1 cellular context compared by ENCODE assay signal in the genomic region with DNA sequence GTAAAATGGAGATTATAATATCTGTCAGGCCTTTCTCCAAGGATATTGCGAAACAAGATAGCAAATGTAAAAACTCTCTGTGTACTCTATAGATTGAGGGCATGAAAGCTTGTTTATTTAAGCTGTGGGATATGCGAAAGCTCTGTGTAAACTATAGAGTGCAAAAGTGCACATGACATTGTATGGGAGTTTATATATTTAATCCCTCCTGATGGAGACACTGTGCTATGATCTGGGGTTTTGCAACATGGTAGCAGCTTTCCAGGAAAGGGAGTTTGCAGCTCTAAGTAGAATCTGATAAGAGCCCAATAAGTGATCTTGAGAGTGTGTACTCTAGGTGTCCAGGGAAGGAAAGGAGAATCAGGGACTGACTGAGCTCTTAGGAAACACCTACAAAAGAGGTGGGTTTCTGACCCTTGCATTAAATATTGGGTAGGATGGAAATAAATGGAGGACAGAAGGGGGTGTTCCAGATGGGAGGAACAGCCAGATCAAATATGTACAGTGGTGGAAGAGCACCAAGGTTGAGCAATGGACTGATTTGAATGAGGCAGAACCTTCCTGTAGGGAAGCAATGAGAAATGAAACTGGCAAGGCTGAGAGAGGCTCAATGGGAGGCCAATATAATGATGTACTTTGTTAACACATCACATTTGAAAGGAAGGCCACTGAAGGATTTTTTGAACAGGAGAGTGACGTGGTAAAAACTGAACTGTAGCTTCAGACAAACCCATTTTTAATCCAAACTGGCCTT.
A peak's percentile ranks its signal among the peaks of the same experiment; 100 is the strongest.
TF ChIP-seq lines count a peak whose summit lies in the region.

No MANE protein-coding gene starts in this region.

TF ChIP-seq in HepG2, 621 proteins besides CTCF, POLR2A, EP300 and RAD21 (continued from another document and continues in another):
- TF ChIP-seq, protein P1, sequence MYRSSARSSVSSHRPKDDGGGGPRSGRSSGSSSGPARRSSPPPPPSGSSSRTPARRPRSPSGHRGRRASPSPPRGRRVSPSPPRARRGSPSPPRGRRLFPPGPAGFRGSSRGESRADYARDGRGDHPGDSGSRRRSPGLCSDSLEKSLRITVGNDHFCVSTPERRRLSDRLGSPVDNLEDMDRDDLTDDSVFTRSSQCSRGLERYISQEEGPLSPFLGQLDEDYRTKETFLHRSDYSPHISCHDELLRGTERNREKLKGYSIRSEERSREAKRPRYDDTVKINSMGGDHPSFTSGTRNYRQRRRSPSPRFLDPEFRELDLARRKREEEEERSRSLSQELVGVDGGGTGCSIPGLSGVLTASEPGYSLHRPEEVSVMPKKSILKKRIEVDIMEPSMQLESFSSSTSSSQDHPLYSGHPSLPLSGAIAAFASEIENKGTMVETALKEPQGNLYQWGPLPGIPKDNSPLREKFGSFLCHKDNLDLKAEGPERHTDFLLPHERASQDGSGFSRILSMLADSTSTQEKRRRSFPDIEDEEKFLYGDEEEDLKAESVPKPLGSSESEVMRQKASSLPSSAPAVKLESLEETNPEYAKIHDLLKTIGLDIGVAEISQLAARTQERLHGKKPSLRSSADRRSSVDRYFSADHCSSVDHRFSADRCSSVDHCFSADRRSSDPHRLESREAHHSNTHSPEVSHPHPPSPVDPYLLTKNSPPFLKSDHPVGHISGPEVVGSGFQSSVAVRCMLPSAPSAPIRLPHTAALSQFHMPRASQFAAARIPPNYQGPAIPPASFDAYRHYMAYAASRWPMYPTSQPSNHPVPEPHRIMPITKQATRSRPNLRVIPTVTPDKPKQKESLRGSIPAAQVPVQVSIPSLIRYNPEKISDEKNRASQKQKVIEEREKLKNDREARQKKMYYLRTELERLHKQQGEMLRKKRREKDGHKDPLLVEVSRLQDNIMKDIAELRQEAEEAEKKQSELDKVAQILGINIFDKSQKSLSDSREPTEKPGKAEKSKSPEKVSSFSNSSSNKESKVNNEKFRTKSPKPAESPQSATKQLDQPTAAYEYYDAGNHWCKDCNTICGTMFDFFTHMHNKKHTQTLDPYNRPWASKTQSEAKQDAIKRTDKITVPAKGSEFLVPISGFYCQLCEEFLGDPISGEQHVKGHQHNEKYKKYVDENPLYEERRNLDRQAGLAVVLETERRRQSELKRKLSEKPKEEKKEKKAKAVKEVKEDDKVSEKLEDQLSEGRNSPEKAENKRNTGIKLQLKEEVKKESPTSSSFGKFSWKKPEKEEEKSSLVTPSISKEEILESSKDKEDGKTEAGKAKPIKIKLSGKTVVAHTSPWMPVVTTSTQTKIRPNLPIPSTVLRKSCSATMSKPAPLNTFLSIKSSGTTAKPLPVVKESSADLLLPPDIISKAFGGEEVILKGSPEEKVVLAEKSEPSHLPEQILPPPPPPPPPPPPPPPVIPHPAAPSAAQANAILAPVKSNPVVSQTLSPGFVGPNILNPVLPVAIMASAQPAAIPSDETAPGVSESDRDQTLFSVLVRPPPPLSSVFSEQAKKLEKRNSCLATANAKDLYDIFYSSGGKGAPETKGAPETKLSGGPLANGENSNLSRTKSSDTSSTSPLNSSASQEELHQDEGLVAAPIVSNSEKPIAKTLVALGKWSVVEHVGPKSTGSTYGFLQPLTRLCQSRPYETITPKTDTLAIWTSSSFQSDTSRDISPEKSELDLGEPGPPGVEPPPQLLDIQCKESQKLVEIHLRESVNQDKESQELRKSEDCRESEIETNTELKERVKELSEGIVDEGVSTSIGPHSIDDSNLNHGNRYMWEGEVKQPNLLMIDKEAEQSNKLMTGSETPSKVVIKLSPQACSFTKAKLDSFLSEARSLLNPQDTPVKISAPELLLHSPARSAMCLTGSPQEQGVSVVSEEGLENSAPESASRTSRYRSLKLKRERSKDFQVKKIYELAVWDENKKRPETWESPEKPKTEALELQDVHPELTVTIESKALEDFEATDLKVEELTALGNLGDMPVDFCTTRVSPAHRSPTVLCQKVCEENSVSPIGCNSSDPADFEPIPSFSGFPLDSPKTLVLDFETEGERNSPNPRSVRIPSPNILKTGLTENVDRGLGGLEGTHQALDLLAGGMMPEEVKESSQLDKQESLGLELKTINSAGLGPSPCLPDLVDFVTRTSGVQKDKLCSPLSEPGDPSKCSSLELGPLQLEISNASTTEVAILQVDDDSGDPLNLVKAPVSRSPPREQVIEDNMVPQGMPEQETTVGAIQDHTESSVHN (CRISPR knock-in tag; IDR thresholded peaks at IDR 0.05) = no peak
- peak; percentile 38; the same call in 1 of the 2 replicates for TF ChIP-seq KAT8 (CRISPR knock-in tag; IDR thresholded peaks at IDR 0.05)
- TF ChIP-seq, protein P2, sequence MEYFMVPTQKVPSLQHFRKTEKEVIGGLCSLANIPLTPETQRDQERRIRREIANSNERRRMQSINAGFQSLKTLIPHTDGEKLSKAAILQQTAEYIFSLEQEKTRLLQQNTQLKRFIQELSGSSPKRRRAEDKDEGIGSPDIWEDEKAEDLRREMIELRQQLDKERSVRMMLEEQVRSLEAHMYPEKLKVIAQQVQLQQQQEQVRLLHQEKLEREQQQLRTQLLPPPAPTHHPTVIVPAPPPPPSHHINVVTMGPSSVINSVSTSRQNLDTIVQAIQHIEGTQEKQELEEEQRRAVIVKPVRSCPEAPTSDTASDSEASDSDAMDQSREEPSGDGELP (IDR thresholded peaks at IDR 0.05; ENCODE audit: borderline replicate concordance, low read depth) = 0 out of 2 replicates have a peak, but pooled peaks have one; percentile 17
- TF ChIP-seq, protein P3, sequence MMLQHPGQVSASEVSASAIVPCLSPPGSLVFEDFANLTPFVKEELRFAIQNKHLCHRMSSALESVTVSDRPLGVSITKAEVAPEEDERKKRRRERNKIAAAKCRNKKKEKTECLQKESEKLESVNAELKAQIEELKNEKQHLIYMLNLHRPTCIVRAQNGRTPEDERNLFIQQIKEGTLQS (CRISPR knock-in tag; IDR thresholded peaks at IDR 0.05) = peak; percentile 19; the same call in 1 of the 2 replicates
- TF ChIP-seq, protein P4, sequence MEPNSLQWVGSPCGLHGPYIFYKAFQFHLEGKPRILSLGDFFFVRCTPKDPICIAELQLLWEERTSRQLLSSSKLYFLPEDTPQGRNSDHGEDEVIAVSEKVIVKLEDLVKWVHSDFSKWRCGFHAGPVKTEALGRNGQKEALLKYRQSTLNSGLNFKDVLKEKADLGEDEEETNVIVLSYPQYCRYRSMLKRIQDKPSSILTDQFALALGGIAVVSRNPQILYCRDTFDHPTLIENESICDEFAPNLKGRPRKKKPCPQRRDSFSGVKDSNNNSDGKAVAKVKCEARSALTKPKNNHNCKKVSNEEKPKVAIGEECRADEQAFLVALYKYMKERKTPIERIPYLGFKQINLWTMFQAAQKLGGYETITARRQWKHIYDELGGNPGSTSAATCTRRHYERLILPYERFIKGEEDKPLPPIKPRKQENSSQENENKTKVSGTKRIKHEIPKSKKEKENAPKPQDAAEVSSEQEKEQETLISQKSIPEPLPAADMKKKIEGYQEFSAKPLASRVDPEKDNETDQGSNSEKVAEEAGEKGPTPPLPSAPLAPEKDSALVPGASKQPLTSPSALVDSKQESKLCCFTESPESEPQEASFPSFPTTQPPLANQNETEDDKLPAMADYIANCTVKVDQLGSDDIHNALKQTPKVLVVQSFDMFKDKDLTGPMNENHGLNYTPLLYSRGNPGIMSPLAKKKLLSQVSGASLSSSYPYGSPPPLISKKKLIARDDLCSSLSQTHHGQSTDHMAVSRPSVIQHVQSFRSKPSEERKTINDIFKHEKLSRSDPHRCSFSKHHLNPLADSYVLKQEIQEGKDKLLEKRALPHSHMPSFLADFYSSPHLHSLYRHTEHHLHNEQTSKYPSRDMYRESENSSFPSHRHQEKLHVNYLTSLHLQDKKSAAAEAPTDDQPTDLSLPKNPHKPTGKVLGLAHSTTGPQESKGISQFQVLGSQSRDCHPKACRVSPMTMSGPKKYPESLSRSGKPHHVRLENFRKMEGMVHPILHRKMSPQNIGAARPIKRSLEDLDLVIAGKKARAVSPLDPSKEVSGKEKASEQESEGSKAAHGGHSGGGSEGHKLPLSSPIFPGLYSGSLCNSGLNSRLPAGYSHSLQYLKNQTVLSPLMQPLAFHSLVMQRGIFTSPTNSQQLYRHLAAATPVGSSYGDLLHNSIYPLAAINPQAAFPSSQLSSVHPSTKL (CRISPR knock-in tag; IDR thresholded peaks at IDR 0.05) = peak; percentile 94
- TF ChIP-seq CEBPB (IDR thresholded peaks at IDR 0.05; ENCODE audit: borderline replicate concordance, low read depth, low read length) = peak; percentile 90
- peak; percentile 100 for TF ChIP-seq BCL6 (CRISPR knock-in tag; IDR thresholded peaks at IDR 0.05)
- peak; percentile 22; the same call in 1 of the 2 replicates for TF ChIP-seq NR2C2 (CRISPR knock-in tag; IDR thresholded peaks at IDR 0.05; ENCODE audit: borderline replicate concordance)
- no peak for TF ChIP-seq RFX5 (IDR thresholded peaks at IDR 0.05; ENCODE audit: low read depth, low read length)
- TF ChIP-seq CREB1 (IDR thresholded peaks at IDR 0.05) = peak; percentile 33; the same call in 1 of the 2 replicates
- TF ChIP-seq CREB1 (CRISPR knock-in tag; IDR thresholded peaks at IDR 0.05) = peak; percentile 42
- peak; percentile 18; the same call in 1 of the 2 replicates for TF ChIP-seq ETV5 (CRISPR knock-in tag; IDR thresholded peaks at IDR 0.05; ENCODE audit: borderline replicate concordance)
- TF ChIP-seq ZNF746 (CRISPR knock-in tag; IDR thresholded peaks at IDR 0.05) = no peak; the same call in 1 of the 2 replicates
- TF ChIP-seq, protein P5, sequence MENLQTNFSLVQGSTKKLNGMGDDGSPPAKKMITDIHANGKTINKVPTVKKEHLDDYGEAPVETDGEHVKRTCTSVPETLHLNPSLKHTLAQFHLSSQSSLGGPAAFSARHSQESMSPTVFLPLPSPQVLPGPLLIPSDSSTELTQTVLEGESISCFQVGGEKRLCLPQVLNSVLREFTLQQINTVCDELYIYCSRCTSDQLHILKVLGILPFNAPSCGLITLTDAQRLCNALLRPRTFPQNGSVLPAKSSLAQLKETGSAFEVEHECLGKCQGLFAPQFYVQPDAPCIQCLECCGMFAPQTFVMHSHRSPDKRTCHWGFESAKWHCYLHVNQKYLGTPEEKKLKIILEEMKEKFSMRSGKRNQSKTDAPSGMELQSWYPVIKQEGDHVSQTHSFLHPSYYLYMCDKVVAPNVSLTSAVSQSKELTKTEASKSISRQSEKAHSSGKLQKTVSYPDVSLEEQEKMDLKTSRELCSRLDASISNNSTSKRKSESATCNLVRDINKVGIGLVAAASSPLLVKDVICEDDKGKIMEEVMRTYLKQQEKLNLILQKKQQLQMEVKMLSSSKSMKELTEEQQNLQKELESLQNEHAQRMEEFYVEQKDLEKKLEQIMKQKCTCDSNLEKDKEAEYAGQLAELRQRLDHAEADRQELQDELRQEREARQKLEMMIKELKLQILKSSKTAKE (CRISPR knock-in tag; IDR thresholded peaks at IDR 0.05; ENCODE audit: borderline replicate concordance) = peak; percentile 58; the same call in 1 of the 2 replicates
- TF ChIP-seq ZNF205 (CRISPR knock-in tag; IDR thresholded peaks at IDR 0.05) = peak; percentile 73
- TF ChIP-seq ZSCAN22 (CRISPR knock-in tag; IDR thresholded peaks at IDR 0.05) = 0 out of 2 replicates have a peak, but pooled peaks have one; percentile 38
- TF ChIP-seq, protein P6, sequence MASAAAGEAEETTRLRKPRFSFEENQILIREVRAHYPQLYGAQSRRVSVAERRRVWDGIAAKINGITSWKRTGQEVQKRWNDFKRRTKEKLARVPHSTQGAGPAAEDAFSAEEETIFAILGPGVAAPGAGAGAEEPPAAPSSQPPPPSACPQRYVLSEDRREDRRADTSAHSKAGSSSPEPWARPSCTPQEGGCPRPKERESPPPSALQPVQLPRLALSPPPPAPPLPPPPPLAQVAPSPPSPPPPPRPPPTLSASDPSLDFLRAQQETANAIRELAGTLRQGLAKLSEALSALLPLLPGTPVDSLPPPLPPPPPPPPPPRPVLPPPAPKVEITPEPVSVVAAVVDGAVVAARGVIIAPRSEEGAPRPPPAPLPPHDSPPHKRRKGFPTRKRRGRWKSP (CRISPR knock-in tag; IDR thresholded peaks at IDR 0.05) = no peak
- TF ChIP-seq, protein P7, sequence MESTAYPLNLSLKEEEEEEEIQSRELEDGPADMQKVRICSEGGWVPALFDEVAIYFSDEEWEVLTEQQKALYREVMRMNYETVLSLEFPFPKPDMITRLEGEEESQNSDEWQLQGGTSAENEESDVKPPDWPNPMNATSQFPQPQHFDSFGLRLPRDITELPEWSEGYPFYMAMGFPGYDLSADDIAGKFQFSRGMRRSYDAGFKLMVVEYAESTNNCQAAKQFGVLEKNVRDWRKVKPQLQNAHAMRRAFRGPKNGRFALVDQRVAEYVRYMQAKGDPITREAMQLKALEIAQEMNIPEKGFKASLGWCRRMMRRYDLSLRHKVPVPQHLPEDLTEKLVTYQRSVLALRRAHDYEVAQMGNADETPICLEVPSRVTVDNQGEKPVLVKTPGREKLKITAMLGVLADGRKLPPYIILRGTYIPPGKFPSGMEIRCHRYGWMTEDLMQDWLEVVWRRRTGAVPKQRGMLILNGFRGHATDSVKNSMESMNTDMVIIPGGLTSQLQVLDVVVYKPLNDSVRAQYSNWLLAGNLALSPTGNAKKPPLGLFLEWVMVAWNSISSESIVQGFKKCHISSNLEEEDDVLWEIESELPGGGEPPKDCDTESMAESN (CRISPR knock-in tag; conservative IDR thresholded peaks at IDR 0.05) = peak; percentile 61
- TF ChIP-seq SIX4 (CRISPR knock-in tag; IDR thresholded peaks at IDR 0.05) = peak; percentile 16; the same call in 1 of the 2 replicates
- TF ChIP-seq ZNF614 (CRISPR knock-in tag; IDR thresholded peaks at IDR 0.05; ENCODE audit: borderline replicate concordance) = 0 out of 2 replicates have a peak, but pooled peaks have one; percentile 60
- no peak for TF ChIP-seq RFX1 (IDR thresholded peaks at IDR 0.05)
- peak; percentile 31; the same call in 1 of the 2 replicates for TF ChIP-seq MEIS1 (CRISPR knock-in tag; IDR thresholded peaks at IDR 0.05; ENCODE audit: borderline replicate concordance)
- peak; percentile 90 for TF ChIP-seq GATAD2A (CRISPR knock-in tag; IDR thresholded peaks at IDR 0.05)
- TF ChIP-seq ZBTB7B (CRISPR knock-in tag; IDR thresholded peaks at IDR 0.05) = peak; percentile 65; the same call in 1 of the 2 replicates
- no peak for TF ChIP-seq FOXP1 (IDR thresholded peaks at IDR 0.05)
- peak; percentile 75 for TF ChIP-seq FOXP1 (CRISPR knock-in tag; IDR thresholded peaks at IDR 0.05)
- no peak for TF ChIP-seq SOX13 (IDR thresholded peaks at IDR 0.05)
- peak in 1 of 2 experiments; percentile 81; a peak in 2 of 4 replicates for TF ChIP-seq SOX13 (CRISPR knock-in tag; conservative IDR thresholded peaks at IDR 0.05 in 1 of 2, IDR thresholded peaks at IDR 0.05 in 1 of 2)
- TF ChIP-seq, protein P8, sequence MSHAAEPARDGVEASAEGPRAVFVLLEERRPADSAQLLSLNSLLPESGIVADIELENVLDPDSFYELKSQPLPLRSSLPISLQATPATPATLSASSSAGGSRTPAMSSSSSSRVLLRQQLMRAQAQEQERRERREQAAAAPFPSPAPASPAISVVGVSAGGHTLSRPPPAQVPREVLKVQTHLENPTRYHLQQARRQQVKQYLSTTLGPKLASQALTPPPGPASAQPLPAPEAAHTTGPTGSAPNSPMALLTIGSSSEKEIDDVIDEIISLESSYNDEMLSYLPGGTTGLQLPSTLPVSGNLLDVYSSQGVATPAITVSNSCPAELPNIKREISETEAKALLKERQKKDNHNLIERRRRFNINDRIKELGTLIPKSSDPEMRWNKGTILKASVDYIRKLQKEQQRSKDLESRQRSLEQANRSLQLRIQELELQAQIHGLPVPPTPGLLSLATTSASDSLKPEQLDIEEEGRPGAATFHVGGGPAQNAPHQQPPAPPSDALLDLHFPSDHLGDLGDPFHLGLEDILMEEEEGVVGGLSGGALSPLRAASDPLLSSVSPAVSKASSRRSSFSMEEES (CRISPR knock-in tag; IDR thresholded peaks at IDR 0.05) = peak; percentile 44; the same call in 1 of the 2 replicates
- no peak for TF ChIP-seq ZFYVE20 (CRISPR knock-in tag; IDR thresholded peaks at IDR 0.05; ENCODE audit: borderline replicate concordance, low read depth)
